Comparison of ENCODE assay signal across 1 cellular context in the genomic region with DNA sequence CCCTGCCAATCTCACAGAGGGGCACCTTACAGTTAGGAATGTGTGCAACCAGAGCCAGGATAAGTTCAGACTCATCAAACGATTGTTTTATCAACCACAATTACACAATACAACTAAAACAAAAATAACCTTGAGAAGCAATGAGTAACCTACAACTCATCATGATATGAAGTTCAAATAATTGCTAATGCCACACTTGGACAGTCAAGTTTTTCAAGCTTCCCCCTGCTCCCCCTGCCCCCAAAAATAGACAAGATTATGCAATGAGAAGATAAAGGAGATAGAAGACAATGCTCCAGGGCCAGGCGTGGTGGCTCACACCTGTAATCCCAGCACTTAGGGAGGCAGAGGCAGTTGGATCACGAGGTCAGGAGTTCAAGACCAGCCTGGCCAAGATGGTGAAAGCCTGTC.
TF ChIP-seq lines count a peak whose summit lies in the region.

No MANE protein-coding gene starts in this region.

TF ChIP-seq in HepG2, 621 proteins besides CTCF, POLR2A, EP300 and RAD21 (continued from another document and continues in another):
- TF ChIP-seq BRF2 (CRISPR knock-in tag; IDR thresholded peaks at IDR 0.05): no peak
- no peak for TF ChIP-seq PRMT3 (CRISPR knock-in tag; IDR thresholded peaks at IDR 0.05; ENCODE audit: borderline replicate concordance, low read depth)
- TF ChIP-seq, protein P1, sequence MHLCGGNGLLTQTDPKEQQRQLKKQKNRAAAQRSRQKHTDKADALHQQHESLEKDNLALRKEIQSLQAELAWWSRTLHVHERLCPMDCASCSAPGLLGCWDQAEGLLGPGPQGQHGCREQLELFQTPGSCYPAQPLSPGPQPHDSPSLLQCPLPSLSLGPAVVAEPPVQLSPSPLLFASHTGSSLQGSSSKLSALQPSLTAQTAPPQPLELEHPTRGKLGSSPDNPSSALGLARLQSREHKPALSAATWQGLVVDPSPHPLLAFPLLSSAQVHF (CRISPR knock-in tag; IDR thresholded peaks at IDR 0.05): no peak
- TF ChIP-seq ZBTB7B (CRISPR knock-in tag; IDR thresholded peaks at IDR 0.05): peak; percentile 32; the same call in 1 of the 2 replicates
- no peak for TF ChIP-seq BRCA1 (CRISPR knock-in tag; IDR thresholded peaks at IDR 0.05)
- TF ChIP-seq, protein P2, sequence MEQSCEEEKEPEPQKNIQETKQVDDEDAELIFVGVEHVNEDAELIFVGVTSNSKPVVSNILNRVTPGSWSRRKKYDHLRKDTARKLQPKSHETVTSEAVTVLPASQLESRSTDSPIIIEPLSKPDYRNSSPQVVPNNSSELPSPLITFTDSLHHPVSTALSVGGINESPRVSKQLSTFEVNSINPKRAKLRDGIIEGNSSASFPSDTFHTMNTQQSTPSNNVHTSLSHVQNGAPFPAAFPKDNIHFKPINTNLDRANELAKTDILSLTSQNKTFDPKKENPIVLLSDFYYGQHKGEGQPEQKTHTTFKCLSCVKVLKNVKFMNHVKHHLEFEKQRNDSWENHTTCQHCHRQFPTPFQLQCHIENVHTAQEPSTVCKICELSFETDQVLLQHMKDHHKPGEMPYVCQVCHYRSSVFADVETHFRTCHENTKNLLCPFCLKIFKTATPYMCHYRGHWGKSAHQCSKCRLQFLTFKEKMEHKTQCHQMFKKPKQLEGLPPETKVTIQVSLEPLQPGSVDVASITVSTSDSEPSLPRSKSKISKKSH (CRISPR knock-in tag; IDR thresholded peaks at IDR 0.05; ENCODE audit: borderline replicate concordance): no peak
- peak; percentile 62 for TF ChIP-seq ARID5B (CRISPR knock-in tag; IDR thresholded peaks at IDR 0.05)
- TF ChIP-seq ZFP62 (CRISPR knock-in tag; IDR thresholded peaks at IDR 0.05): no peak
- no peak for TF ChIP-seq ZBTB38 (CRISPR knock-in tag; IDR thresholded peaks at IDR 0.05)
- TF ChIP-seq EZH2 (conservative IDR thresholded peaks at IDR 0.05; ENCODE audit: low read depth, low read length): no peak
- TF ChIP-seq, protein P3, sequence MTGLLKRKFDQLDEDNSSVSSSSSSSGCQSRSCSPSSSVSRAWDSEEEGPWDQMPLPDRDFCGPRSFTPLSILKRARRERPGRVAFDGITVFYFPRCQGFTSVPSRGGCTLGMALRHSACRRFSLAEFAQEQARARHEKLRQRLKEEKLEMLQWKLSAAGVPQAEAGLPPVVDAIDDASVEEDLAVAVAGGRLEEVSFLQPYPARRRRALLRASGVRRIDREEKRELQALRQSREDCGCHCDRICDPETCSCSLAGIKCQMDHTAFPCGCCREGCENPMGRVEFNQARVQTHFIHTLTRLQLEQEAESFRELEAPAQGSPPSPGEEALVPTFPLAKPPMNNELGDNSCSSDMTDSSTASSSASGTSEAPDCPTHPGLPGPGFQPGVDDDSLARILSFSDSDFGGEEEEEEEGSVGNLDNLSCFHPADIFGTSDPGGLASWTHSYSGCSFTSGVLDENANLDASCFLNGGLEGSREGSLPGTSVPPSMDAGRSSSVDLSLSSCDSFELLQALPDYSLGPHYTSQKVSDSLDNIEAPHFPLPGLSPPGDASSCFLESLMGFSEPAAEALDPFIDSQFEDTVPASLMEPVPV (CRISPR knock-in tag; IDR thresholded peaks at IDR 0.05): no peak
- TF ChIP-seq SMARCC2 (IDR thresholded peaks at IDR 0.05): no peak
- peak; percentile 34; the same call in 1 of the 2 replicates for TF ChIP-seq GATA4 (IDR thresholded peaks at IDR 0.05; ENCODE audit: borderline replicate concordance, low read depth)
- TF ChIP-seq ZNF570 (CRISPR knock-in tag; IDR thresholded peaks at IDR 0.05; ENCODE audit: borderline replicate concordance): no peak
- no peak for TF ChIP-seq ZNF225 (CRISPR knock-in tag; IDR thresholded peaks at IDR 0.05)
- no peak for TF ChIP-seq ZNF850 (CRISPR knock-in tag; conservative IDR thresholded peaks at IDR 0.05)
- TF ChIP-seq NFAT5 (CRISPR knock-in tag; IDR thresholded peaks at IDR 0.05): no peak
- no peak for TF ChIP-seq ARNT2 (CRISPR knock-in tag; IDR thresholded peaks at IDR 0.05; ENCODE audit: low read depth)
- TF ChIP-seq, protein P4, sequence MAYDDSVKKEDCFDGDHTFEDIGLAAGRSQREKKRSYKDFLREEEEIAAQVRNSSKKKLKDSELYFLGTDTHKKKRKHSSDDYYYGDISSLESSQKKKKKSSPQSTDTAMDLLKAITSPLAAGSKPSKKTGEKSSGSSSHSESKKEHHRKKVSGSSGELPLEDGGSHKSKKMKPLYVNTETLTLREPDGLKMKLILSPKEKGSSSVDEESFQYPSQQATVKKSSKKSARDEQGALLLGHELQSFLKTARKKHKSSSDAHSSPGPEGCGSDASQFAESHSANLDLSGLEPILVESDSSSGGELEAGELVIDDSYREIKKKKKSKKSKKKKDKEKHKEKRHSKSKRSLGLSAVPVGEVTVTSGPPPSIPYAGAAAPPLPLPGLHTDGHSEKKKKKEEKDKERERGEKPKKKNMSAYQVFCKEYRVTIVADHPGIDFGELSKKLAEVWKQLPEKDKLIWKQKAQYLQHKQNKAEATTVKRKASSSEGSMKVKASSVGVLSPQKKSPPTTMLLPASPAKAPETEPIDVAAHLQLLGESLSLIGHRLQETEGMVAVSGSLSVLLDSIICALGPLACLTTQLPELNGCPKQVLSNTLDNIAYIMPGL (CRISPR knock-in tag; IDR thresholded peaks at IDR 0.05; ENCODE audit: borderline replicate concordance in 1 of 2, low read depth in 1 of 2): no peak
- TF ChIP-seq PCBP2 (optimal IDR thresholded peaks at IDR 0.05; ENCODE audit: low read depth, low read length, poor library complexity, severe bottlenecking): no peak
- TF ChIP-seq, protein P5, sequence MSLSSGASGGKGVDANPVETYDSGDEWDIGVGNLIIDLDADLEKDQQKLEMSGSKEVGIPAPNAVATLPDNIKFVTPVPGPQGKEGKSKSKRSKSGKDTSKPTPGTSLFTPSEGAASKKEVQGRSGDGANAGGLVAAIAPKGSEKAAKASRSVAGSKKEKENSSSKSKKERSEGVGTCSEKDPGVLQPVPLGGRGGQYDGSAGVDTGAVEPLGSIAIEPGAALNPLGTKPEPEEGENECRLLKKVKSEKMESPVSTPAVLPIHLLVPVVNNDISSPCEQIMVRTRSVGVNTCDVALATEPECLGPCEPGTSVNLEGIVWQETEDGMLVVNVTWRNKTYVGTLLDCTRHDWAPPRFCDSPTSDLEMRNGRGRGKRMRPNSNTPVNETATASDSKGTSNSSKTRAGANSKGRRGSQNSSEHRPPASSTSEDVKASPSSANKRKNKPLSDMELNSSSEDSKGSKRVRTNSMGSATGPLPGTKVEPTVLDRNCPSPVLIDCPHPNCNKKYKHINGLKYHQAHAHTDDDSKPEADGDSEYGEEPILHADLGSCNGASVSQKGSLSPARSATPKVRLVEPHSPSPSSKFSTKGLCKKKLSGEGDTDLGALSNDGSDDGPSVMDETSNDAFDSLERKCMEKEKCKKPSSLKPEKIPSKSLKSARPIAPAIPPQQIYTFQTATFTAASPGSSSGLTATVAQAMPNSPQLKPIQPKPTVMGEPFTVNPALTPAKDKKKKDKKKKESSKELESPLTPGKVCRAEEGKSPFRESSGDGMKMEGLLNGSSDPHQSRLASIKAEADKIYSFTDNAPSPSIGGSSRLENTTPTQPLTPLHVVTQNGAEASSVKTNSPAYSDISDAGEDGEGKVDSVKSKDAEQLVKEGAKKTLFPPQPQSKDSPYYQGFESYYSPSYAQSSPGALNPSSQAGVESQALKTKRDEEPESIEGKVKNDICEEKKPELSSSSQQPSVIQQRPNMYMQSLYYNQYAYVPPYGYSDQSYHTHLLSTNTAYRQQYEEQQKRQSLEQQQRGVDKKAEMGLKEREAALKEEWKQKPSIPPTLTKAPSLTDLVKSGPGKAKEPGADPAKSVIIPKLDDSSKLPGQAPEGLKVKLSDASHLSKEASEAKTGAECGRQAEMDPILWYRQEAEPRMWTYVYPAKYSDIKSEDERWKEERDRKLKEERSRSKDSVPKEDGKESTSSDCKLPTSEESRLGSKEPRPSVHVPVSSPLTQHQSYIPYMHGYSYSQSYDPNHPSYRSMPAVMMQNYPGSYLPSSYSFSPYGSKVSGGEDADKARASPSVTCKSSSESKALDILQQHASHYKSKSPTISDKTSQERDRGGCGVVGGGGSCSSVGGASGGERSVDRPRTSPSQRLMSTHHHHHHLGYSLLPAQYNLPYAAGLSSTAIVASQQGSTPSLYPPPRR (CRISPR knock-in tag; IDR thresholded peaks at IDR 0.05; ENCODE audit: borderline replicate concordance): no peak
